Comparison of ENCODE assay signal across 8 cellular contexts in the genomic region with DNA sequence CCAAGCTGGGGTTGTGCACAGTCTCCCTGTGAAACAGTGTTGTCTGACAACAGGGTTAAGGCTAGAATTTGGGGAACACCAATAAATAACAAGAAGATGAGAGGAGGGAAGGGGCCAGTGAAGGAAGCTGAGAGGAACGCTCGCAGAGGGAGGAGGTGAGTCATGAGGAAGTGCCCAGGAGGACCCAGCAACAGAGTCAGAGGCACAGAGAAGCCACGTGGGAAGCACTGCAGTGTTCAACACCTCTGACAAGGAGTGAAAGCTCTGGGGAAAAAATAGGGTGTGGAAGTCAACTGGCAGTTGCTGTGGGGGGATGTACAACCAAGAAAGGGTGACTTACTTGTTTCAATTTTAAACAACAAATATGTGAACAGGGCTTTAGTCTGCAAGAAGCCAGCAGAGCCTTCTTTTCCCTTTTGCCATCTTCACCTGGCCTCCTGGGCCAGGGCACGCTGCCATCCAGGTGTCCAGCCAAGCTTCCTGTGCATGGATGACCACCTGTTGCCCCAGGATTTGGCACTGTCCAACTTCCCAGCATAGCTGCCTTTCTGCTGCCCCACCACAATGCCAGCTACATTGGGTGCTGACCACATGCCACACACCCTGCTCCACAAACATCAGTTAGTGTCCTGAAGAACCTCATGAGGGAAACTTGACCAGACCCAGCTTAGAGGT.
DNase-seq lines count a peak whose midpoint lies in the region; ATAC-seq and TF ChIP-seq lines count a peak whose summit lies in the region.

No MANE protein-coding gene starts in this region.

- H3K27me3 ChIP-seq in ascending aorta = no peaks in the 10 kb centered on the region

- intact Hi-C loops in ascending aorta (cut with DNase I) = no loop called here

- H3K9me3 ChIP-seq in ascending aorta = no peaks in the 10 kb centered on the region

- ATAC-seq in HG03520 (IDR thresholded peaks at IDR 0.05; ENCODE audit: unreplicated experiment) = peak; percentile 23
- peak; percentile 32 to 33 for ATAC-seq in activated CD4-positive, CD25-positive, alpha-beta regulatory T cell treated with anti-CD3 and anti-CD28 coated beads, Interleukin-2, amount 50 U/mL, for 24 hours

- H3K4me1 ChIP-seq in ascending aorta = peaks cover 0 to 2% of the 10 kb centered on the region in 2 donors

- no peaks in the 10 kb centered on the region for H3K36me3 ChIP-seq in ascending aorta

- peak; percentile 42 for DNase-seq in NK-92 treated with Interleukin-12 subunit alpha and Interleukin-12 subunit beta, amount 100 ng/mL, for 24 hours (lab: John Stamatoyannopoulos, UW)
- DNase-seq in NK-92 (lab: John Stamatoyannopoulos, UW; ENCODE audit: unreplicated experiment) (no peak), cerebellum (ENCODE audit: low spot score) (peak; percentile 50), ascending aorta (ENCODE audit: low spot score in 2 of 2) (no peak), DMS153 (lab: John Stamatoyannopoulos, UW) (no peak)
- peak; percentile 60 for DNase-seq in stimulated activated CD4-positive, alpha-beta T cell treated with anti-CD3 and anti-CD28 coated beads, Interleukin-12 subunit alpha, Interleukin-12 subunit beta, amount 100 ng/mL, for 4 hours

- H3K27ac ChIP-seq in ascending aorta = no peak overlapping the region

- H3K4me3 ChIP-seq in ascending aorta = no peak overlapping the region

- no peak for TF ChIP-seq CTCF in ascending aorta (IDR thresholded peaks at IDR 0.05)

Comparison
In these comparisons a context has a peak if more than half of its experiments do, and no peak if none do; other contexts are left out.
1. DNase-seq: peak in NK-92 treated with Interleukin-12 subunit alpha and Interleukin-12 subunit beta, amount 100 ng/mL, for 24 hours (single experiment), cerebellum (single experiment) and stimulated activated CD4-positive, alpha-beta T cell treated with anti-CD3 and anti-CD28 coated beads, Interleukin-12 subunit alpha, Interleukin-12 subunit beta, amount 100 ng/mL, for 4 hours (single experiment); none in NK-92 (single experiment), ascending aorta (0 of 2) and DMS153 (single experiment).